9 cellular contexts compared by ENCODE assay signal in the genomic region with DNA sequence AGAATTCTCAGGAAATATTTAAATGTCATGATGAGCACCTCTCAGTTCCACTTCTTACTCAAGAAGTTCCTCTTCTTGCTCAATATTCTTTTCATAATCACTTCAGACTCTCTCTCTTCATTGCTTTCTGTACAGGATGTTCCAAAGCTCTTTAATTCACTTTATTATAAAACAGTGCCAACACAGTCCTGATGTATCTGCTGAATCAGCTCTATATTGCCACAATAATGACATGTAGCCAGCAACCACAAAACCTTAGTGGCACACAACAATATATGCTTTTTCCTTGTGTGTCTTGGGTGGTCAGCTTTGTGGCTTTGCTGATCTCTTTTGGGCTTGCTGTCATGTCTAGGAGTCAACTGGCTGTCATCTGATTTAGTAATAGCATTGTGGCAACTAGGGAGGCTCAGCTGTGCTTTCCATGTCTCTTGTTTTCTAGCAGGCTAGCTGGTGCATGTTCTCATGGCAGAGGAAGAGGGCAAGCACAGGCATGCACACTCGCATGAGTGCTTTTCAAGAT. TPM values are rescaled to one million over a fixed set of nuclear protein-coding genes. Genes with fewer than 3 reads are reported as not detected.
DNase-seq lines count a peak whose midpoint lies in the region; ATAC-seq and TF ChIP-seq lines count a peak whose summit lies in the region.
"Had no signal": no experiment of that assay in that cellular context is flagged by ENCODE, and none has a peak within 500 bp of the region (broad histone marks: within the 10 kb centered on the region; RNA-seq: fewer than 3 reads in every experiment).

No MANE protein-coding gene starts in this region.

- H3K4me3 ChIP-seq in skin epidermis, result peak overlapping the region in 1 of 7 experiments; percentile 2

- H3K27ac Mint-ChIP-seq in activated T-helper 17 cell treated with anti-CD3 and anti-CD28 coated beads, Interleukin-2, amount 50 U/mL, for 72 hours, result no peak overlapping the region
- H3K27ac Mint-ChIP-seq in nephron progenitor cell (no peak overlapping the region), T-helper 17 cell (no peak overlapping the region)
- H3K27ac Mint-ChIP-seq: activated T-cell treated with anti-CD3 and anti-CD28 coated beads, Interleukin-2, amount 50 U/mL, for 72 hours had no signal

- H3K36me3 Mint-ChIP-seq in activated T-helper 17 cell treated with anti-CD3 and anti-CD28 coated beads, Interleukin-2, amount 50 U/mL, for 72 hours (ENCODE audit: low read depth), result no peaks in the 10 kb centered on the region
- H3K36me3 Mint-ChIP-seq in nephron progenitor cell (ENCODE audit: low read depth) (no peaks in the 10 kb centered on the region), T-helper 17 cell (ENCODE audit: low read depth) (no peaks in the 10 kb centered on the region)

- H3K27me3 Mint-ChIP-seq in activated T-helper 17 cell treated with anti-CD3 and anti-CD28 coated beads, Interleukin-2, amount 50 U/mL, for 72 hours, result peaks cover 3% of the 10 kb centered on the region
- H3K27me3 Mint-ChIP-seq in nephron progenitor cell (ENCODE audit: low read depth, poor library complexity) (peaks cover 4% of the 10 kb centered on the region), T-helper 17 cell (peaks cover 19% of the 10 kb centered on the region)

- TF ChIP-seq CTCF in nephron progenitor cell (IDR thresholded peaks at IDR 0.05), result no peak

- no peak for DNase-seq in activated CD4-positive, alpha-beta T cell treated with anti-CD3 and anti-CD28 coated beads for 1 hour
- no peak for DNase-seq in GM19240 (ENCODE audit: insufficient read length, low spot score)
- DNase-seq in nephron progenitor cell, result no peak
- no peak for DNase-seq in T-helper 17 cell

- no peaks in the 10 kb centered on the region for H3K9me3 ChIP-seq in T-helper 17 cell (ENCODE audit: control insufficient read depth, low read length, poor library complexity, severe bottlenecking)

- H3K9me3 Mint-ChIP-seq in activated T-helper 17 cell treated with anti-CD3 and anti-CD28 coated beads, Interleukin-2, amount 50 U/mL, for 72 hours, result no peaks in the 10 kb centered on the region
- peaks cover 29% of the 10 kb centered on the region for H3K9me3 Mint-ChIP-seq in nephron progenitor cell

- no peak overlapping the region for H3K4me3 Mint-ChIP-seq in activated T-helper 17 cell treated with anti-CD3 and anti-CD28 coated beads, Interleukin-2, amount 50 U/mL, for 72 hours
- H3K4me3 Mint-ChIP-seq in nephron progenitor cell (no peak overlapping the region), T-helper 17 cell (no peak overlapping the region)
- H3K4me3 Mint-ChIP-seq: activated T-cell treated with anti-CD3 and anti-CD28 coated beads, Interleukin-2, amount 50 U/mL, for 72 hours had no signal

- H3K4me1 Mint-ChIP-seq in activated T-helper 17 cell treated with anti-CD3 and anti-CD28 coated beads, Interleukin-2, amount 50 U/mL, for 72 hours, result no peaks in the 10 kb centered on the region
- H3K4me1 Mint-ChIP-seq in nephron progenitor cell (peaks cover 17% of the 10 kb centered on the region), T-helper 17 cell (peaks cover 7% of the 10 kb centered on the region)

- peak overlapping the region in 16 of 21 experiments; percentile 2 to 69 (median 38) for H3K27ac ChIP-seq in skin epidermis

- ATAC-seq in GM19397 (IDR thresholded peaks at IDR 0.05; ENCODE audit: unreplicated experiment), result peak; percentile 47
- ATAC-seq in HG03196 (IDR thresholded peaks at IDR 0.05; ENCODE audit: unreplicated experiment), result peak; percentile 58
- ATAC-seq in activated T-helper 17 cell treated with anti-CD3 and anti-CD28 coated beads, Interleukin-2, amount 50 U/mL, for 72 hours (replicated peaks), result peak; percentile 54
- no peak for ATAC-seq in T-helper 17 cell

RNA-seq across cellular contexts. Expression of a gene that starts 52.8 kb away (rescaled TPM):
- 1 to 10 TPM; 3.3 to 6.0 TPM for total RNA-seq in activated T-helper 17 cell treated with anti-CD3 and anti-CD28 coated beads, Interleukin-2, amount 50 U/mL, for 72 hours
- 1 to 10 TPM; 3.0 TPM for total RNA-seq in T-helper 17 cell
